ENCODE assay signal across 7 cellular contexts in genomic region chr20:59455392-59456341, GRCh38.
DNase-seq lines count a peak whose midpoint lies in the region; ATAC-seq, FAIRE-seq and TF ChIP-seq lines count a peak whose summit lies in the region.

No MANE protein-coding gene starts in this region.

- no peaks in the 10 kb centered on the region; a peak in 3 of 7 replicates for H3K4me1 ChIP-seq in H1 (replicated peaks in 1 of 4; ENCODE audit: control insufficient read depth in 3 of 4, insufficient read depth in 4 of 4, low read length in 3 of 4)

- no peak overlapping the region for H3K23ac ChIP-seq in H1 (ENCODE audit: insufficient read length)

- H3K14ac ChIP-seq in H1 (ENCODE audit: insufficient read length), result no peak overlapping the region

- POLR2A ChIA-PET in GM10248 (lab: Yijun Ruan, JAX) (no interaction called here), H1 (lab: Charles Lee; ENCODE audit: partially characterized antibody) (no interaction called here)

- H3K79me2 ChIP-seq in H1 (ENCODE audit: control insufficient read depth in 1 of 2, insufficient read depth in 2 of 2, low read length in 2 of 2), result no peaks in the 10 kb centered on the region

- FAIRE-seq in H1 (lab: Jason Lieb, UNC), result peak; percentile 79

- no peak for DNase-seq in GM10248 (ENCODE audit: extremely low spot score)
- DNase-seq in NCI-H2227 treated with DMSO at 0.1 percent for 48 hours (lab: John Stamatoyannopoulos, UW), result peak; percentile 75
- peak in 1 of 2 experiments; percentile 50 for DNase-seq in H1 (ENCODE audit: low read depth in 1 of 2, low spot score in 2 of 2)
- DNase-seq in middle frontal gyrus (ENCODE audit: extremely low spot score, low spot score), result peak; percentile 17
- DNase-seq in NCI-H1092 treated with DMSO at 0.1 percent for 48 hours (lab: John Stamatoyannopoulos, UW), result no peak

- no peaks in the 10 kb centered on the region for H3K79me1 ChIP-seq in H1 (ENCODE audit: low read depth, low read length)

- H2BK120ac ChIP-seq in H1 (replicated peaks; ENCODE audit: low read depth, low read length), result no peak overlapping the region

- H3K9ac ChIP-seq in H1 (replicated peaks in 1 of 4; ENCODE audit: extremely low read depth in 1 of 4, low read depth in 3 of 4, low read length in 3 of 4), result no peak overlapping the region; a peak in 1 of 7 replicates

- H3K36me3 ChIP-seq in H1 (ENCODE audit: control insufficient read depth in 2 of 4, insufficient read depth in 4 of 4, low read length in 3 of 4), result no peaks in the 10 kb centered on the region

- no peak overlapping the region for H2BK20ac ChIP-seq in H1 (ENCODE audit: low read length)

- no peak overlapping the region; the same call in 1 of the 2 replicates for H4K8ac ChIP-seq in H1 (ENCODE audit: extremely low read depth, insufficient read depth, low read length)

- H2BK5ac ChIP-seq in H1 (ENCODE audit: low read depth, low read length), result no peak overlapping the region

- no peak overlapping the region; the same call in 1 of the 2 replicates for H2AFZ ChIP-seq in H1 (ENCODE audit: low read length)

- H4K20me1 ChIP-seq in H1 (replicated peaks in 1 of 2; ENCODE audit: control insufficient read depth in 1 of 2, insufficient read depth in 2 of 2, low read length in 2 of 2), result no peaks in the 10 kb centered on the region

- no peak overlapping the region for H3K27ac ChIP-seq in H1 (ENCODE audit: low read depth, low read length)

- WGBS in H1 (ENCODE audit: extremely low coverage in 1 of 2, insufficient coverage in 1 of 2, insufficient read length in 1 of 2, insufficient replicate concordance in 2 of 2, low coverage in 1 of 2, low lambda C conversion rate in 2 of 2, missing lambda C conversion rate in 1 of 2), 2 experiments, result 62% methylated on average over 8 of the region's 8 CpGs; no CpG with 5 or more reads in 1 of the 2 experiments

- no peak for TF ChIP-seq EP300 in H1 (IDR thresholded peaks at IDR 0.05; ENCODE audit: borderline replicate concordance in 1 of 2, low read depth in 2 of 2, low read length in 2 of 2)

- no peak overlapping the region for H2AK5ac ChIP-seq in H1 (ENCODE audit: low read depth, low read length)

- CTCF ChIA-PET in GM10248 (lab: Yijun Ruan, JAX) (interaction anchor here (0.7 to 2.0 kb wide), 14 partner anchors 9 to 1948 kb away, joined by 3 to 14 read pairs (median 4); no protein-coding TSS in a partner anchor), H1 (lab: Charles Lee; ENCODE audit: partially characterized antibody) (interaction anchor here (0.6 to 6.7 kb wide), 66 partner anchors 8 to 1225 kb away, joined by 3 to 40 read pairs (median 3); partner anchors contain the start of gene GNAS)

- no peak overlapping the region for H4K5ac ChIP-seq in H1 (ENCODE audit: insufficient read length, low read depth, low read length)

- H3K23me2 ChIP-seq in H1 (ENCODE audit: low read depth, low read length), result no peaks in the 10 kb centered on the region

- H3K56ac ChIP-seq in H1 (replicated peaks; ENCODE audit: insufficient read length, low read depth, low read length), result no peak overlapping the region

- no peak overlapping the region for H3K4ac ChIP-seq in H1 (replicated peaks; ENCODE audit: insufficient read length, low read depth, low read length)

- TF ChIP-seq RAD21 in H1 (IDR thresholded peaks at IDR 0.05 in 1 of 2, conservative IDR thresholded peaks at IDR 0.05 in 1 of 2; ENCODE audit: low read depth in 2 of 2, low read length in 2 of 2), result peak; percentile 87 to 91

- no peak overlapping the region; the same call in 1 of the 2 replicates for H2BK12ac ChIP-seq in H1 (ENCODE audit: low read depth, low read length)

- no peak overlapping the region for H3K4me2 ChIP-seq in H1 (ENCODE audit: insufficient read depth in 1 of 2, low read depth in 2 of 2, low read length in 2 of 2)

- no peak overlapping the region for H3K4me3 ChIP-seq in H1 (ENCODE audit: extremely low read depth in 1 of 4, insufficient read depth in 2 of 4, low read depth in 3 of 4, low read length in 4 of 4)

- no peak overlapping the region for H4K91ac ChIP-seq in H1 (replicated peaks; ENCODE audit: insufficient read length, low read length)

- H3K27me3 ChIP-seq in H1 (replicated peaks in 1 of 4; ENCODE audit: control insufficient read depth in 3 of 4, extremely low read depth in 1 of 4, insufficient read depth in 3 of 4, low read length in 3 of 4), result no peaks in the 10 kb centered on the region

- no peaks in the 10 kb centered on the region for H3K9me3 ChIP-seq in H1 (ENCODE audit: insufficient read depth in 2 of 2, low read depth in 1 of 2, low read length in 1 of 2)

- TF ChIP-seq POLR2A in H1 (IDR thresholded peaks at IDR 0.05; ENCODE audit: control extremely low read depth in 1 of 2, low read depth in 2 of 2, low read length in 2 of 2), result no peak

- TF ChIP-seq CTCF in GM10248 (IDR thresholded peaks at IDR 0.05; ENCODE audit: control extremely low read depth, extremely low read depth, low read depth, missing control alignments) (peak; percentile 45), H1 (IDR thresholded peaks at IDR 0.05; ENCODE audit: control extremely low read depth in 1 of 3, insufficient read depth in 1 of 3, low read depth in 1 of 3, low read length in 3 of 3) (peak in 2 of 3 experiments; percentile 69 to 73; a peak in 3 of 4 replicates)

- no peak overlapping the region for H3K18ac ChIP-seq in H1 (ENCODE audit: extremely low read depth, low read length)

- no peak overlapping the region for H2BK15ac ChIP-seq in H1 (ENCODE audit: low read length)

- ATAC-seq in HG03442 (IDR thresholded peaks at IDR 0.05; ENCODE audit: unreplicated experiment) (no peak), HG03175 (IDR thresholded peaks at IDR 0.05; ENCODE audit: unreplicated experiment) (no peak)

TF ChIP-seq in H1, 55 proteins besides CTCF, POLR2A, EP300 and RAD21:
- TF ChIP-seq TAF1 (IDR thresholded peaks at IDR 0.05; ENCODE audit: low read depth, low read length), result no peak
- no peak for TF ChIP-seq USF2 (IDR thresholded peaks at IDR 0.05; ENCODE audit: low read length)
- TF ChIP-seq EGR1 (IDR thresholded peaks at IDR 0.05; ENCODE audit: borderline replicate concordance, low read depth, low read length), result no peak
- no peak for TF ChIP-seq JUN (IDR thresholded peaks at IDR 0.05; ENCODE audit: low read depth, low read length)
- TF ChIP-seq RBBP5 (IDR thresholded peaks at IDR 0.05; ENCODE audit: borderline replicate concordance, low read depth, low read length), result no peak
- TF ChIP-seq CHD2 (IDR thresholded peaks at IDR 0.05; ENCODE audit: low read length), result no peak
- no peak for TF ChIP-seq SUZ12 (IDR thresholded peaks at IDR 0.05; ENCODE audit: low read length)
- no peak for TF ChIP-seq POLR2AphosphoS5 (IDR thresholded peaks at IDR 0.05; ENCODE audit: low read depth, low read length)
- no peak for TF ChIP-seq CTBP2 (IDR thresholded peaks at IDR 0.05; ENCODE audit: borderline replicate concordance, insufficient read depth, insufficient read length, low read length)
- TF ChIP-seq ZNF274 (IDR thresholded peaks at IDR 0.05; ENCODE audit: borderline replicate concordance, extremely low read depth, low read length), result no peak

Comparison
In these comparisons a context has a peak if more than half of its experiments do, and no peak if none do; other contexts are left out.
1. DNase-seq: peak in NCI-H2227 treated with DMSO at 0.1 percent for 48 hours (single experiment) and middle frontal gyrus (single experiment); none in GM10248 (single experiment) and NCI-H1092 treated with DMSO at 0.1 percent for 48 hours (single experiment).